1 cellular context compared by ENCODE assay signal in genomic region chr11:66950113-66950535, GRCh38.
TF ChIP-seq lines count a peak whose summit lies in the region.

No MANE protein-coding gene starts in this region.

TF ChIP-seq in K562, 482 proteins besides CTCF, POLR2A, EP300 and RAD21 (continued from another document and continues in another):
- no peak for TF ChIP-seq E2F8 (IDR thresholded peaks at IDR 0.05; ENCODE audit: low read depth, partially characterized antibody)
- TF ChIP-seq MGA (IDR thresholded peaks at IDR 0.05) = no peak; the same call in 1 of the 2 replicates
- TF ChIP-seq GMEB1 (CRISPR knock-in tag; IDR thresholded peaks at IDR 0.05) = no peak
- peak; percentile 93 for TF ChIP-seq ZNF316 (IDR thresholded peaks at IDR 0.05)
- no peak for TF ChIP-seq LCOR (CRISPR knock-in tag; IDR thresholded peaks at IDR 0.05)
- TF ChIP-seq POLR2B (IDR thresholded peaks at IDR 0.05; ENCODE audit: low read depth, partially characterized antibody) = no peak
- no peak for TF ChIP-seq MCM3 (IDR thresholded peaks at IDR 0.05)
- no peak for TF ChIP-seq ZBTB11 (CRISPR knock-in tag; IDR thresholded peaks at IDR 0.05)
- no peak for TF ChIP-seq DLX4 (CRISPR knock-in tag; IDR thresholded peaks at IDR 0.05)
- no peak for TF ChIP-seq ZNF778 (CRISPR knock-in tag; IDR thresholded peaks at IDR 0.05)
- TF ChIP-seq ATF7 (IDR thresholded peaks at IDR 0.05) = peak; percentile 93
- TF ChIP-seq TAF9B (IDR thresholded peaks at IDR 0.05; ENCODE audit: partially characterized antibody) = no peak
- TF ChIP-seq ESRRB (CRISPR knock-in tag; IDR thresholded peaks at IDR 0.05; ENCODE audit: borderline replicate concordance) = no peak
- TF ChIP-seq RERE (CRISPR knock-in tag; IDR thresholded peaks at IDR 0.05; ENCODE audit: borderline replicate concordance) = no peak
- TF ChIP-seq HSF4 (CRISPR knock-in tag; IDR thresholded peaks at IDR 0.05; ENCODE audit: borderline replicate concordance) = no peak
- no peak for TF ChIP-seq BCOR (IDR thresholded peaks at IDR 0.05)
- TF ChIP-seq SETDB1 (IDR thresholded peaks at IDR 0.05; ENCODE audit: low read length) = no peak
- TF ChIP-seq ARID2 (IDR thresholded peaks at IDR 0.05) = no peak
- TF ChIP-seq VEZF1 (CRISPR knock-in tag; IDR thresholded peaks at IDR 0.05) = peak; percentile 18; the same call in 1 of the 2 replicates
- TF ChIP-seq POLR2AphosphoS2 (IDR thresholded peaks at IDR 0.05; ENCODE audit: low read length) = no peak
- no peak for TF ChIP-seq RFX1 (IDR thresholded peaks at IDR 0.05)
- no peak for TF ChIP-seq ATF1 (CRISPR knock-in tag; IDR thresholded peaks at IDR 0.05)
- peak; percentile 84 for TF ChIP-seq ATF1 (tag; IDR thresholded peaks at IDR 0.05)
- no peak for TF ChIP-seq SNAPC5 (CRISPR knock-in tag; IDR thresholded peaks at IDR 0.05)
- TF ChIP-seq IRF1 (CRISPR knock-in tag; IDR thresholded peaks at IDR 0.05; ENCODE audit: borderline replicate concordance) = no peak
